Comparison of ENCODE assay signal across 9 cellular contexts in genomic region chr13:32791545-32792172, GRCh38.
DNase-seq lines count a peak whose midpoint lies in the region; ATAC-seq and TF ChIP-seq lines count a peak whose summit lies in the region.
"Had no signal": no experiment of that assay in that cellular context is flagged by ENCODE, and none has a peak within 500 bp of the region (broad histone marks: within the 10 kb centered on the region; RNA-seq: fewer than 3 reads in every experiment).

No MANE protein-coding gene starts in this region.

- peak overlapping the region; percentile 88 for H3K27ac Mint-ChIP-seq in activated CD8-positive, alpha-beta T cell treated with anti-CD3 and anti-CD28 coated beads for 36 hours
- no peak overlapping the region for H3K27ac Mint-ChIP-seq in MCF 10A (ENCODE audit: low read depth, unreplicated experiment)

- peaks cover 16% of the 10 kb centered on the region for H3K36me3 Mint-ChIP-seq in activated CD8-positive, alpha-beta T cell treated with anti-CD3 and anti-CD28 coated beads for 36 hours (ENCODE audit: low read depth)
- no peaks in the 10 kb centered on the region for H3K36me3 Mint-ChIP-seq in MCF 10A (ENCODE audit: insufficient read depth, unreplicated experiment)

- CTCF ChIA-PET in activated CD8-positive, alpha-beta T cell treated with anti-CD3 and anti-CD28 coated beads for 36 hours (lab: Charles Lee): no interaction called here
- CTCF ChIA-PET in MCF 10A (lab: Yijun Ruan, JAX): no interaction called here

- intact Hi-C loops in activated CD8-positive, alpha-beta T cell treated with anti-CD3 and anti-CD28 coated beads for 36 hours (cut with micrococcal nuclease): loop anchor here (5.0 kb wide), 2 partner anchors 54 to 116 kb away; no protein-coding TSS in a partner anchor
- intact Hi-C loops in MCF 10A (cut with micrococcal nuclease): no loop called here

- ATAC-seq in GM18870 (IDR thresholded peaks at IDR 0.05; ENCODE audit: unreplicated experiment): peak; percentile 79
- peak; percentile 76 for ATAC-seq in HG02973 (IDR thresholded peaks at IDR 0.05; ENCODE audit: unreplicated experiment)
- ATAC-seq in activated CD8-positive, alpha-beta T cell treated with anti-CD3 and anti-CD28 coated beads for 36 hours: peak; percentile 95

- BruUV-seq in MCF 10A (replicated peaks; lab: Mats Ljungman, UMichigan): no TSS peak

- no peaks in the 10 kb centered on the region for H3K9me3 ChIP-seq in BLaER1

- no peak overlapping the region for H3K4me3 ChIP-seq in BLaER1

- H3K9me3 Mint-ChIP-seq in activated CD8-positive, alpha-beta T cell treated with anti-CD3 and anti-CD28 coated beads for 36 hours: peaks cover 2% of the 10 kb centered on the region
- H3K9me3 Mint-ChIP-seq in MCF 10A (ENCODE audit: unreplicated experiment): no peaks in the 10 kb centered on the region
- H3K9me3 Mint-ChIP-seq: nephron progenitor cell had no signal

- H3K4me1 ChIP-seq in BLaER1: peaks cover 14% of the 10 kb centered on the region

- no peaks in the 10 kb centered on the region for H3K27me3 Mint-ChIP-seq in activated CD8-positive, alpha-beta T cell treated with anti-CD3 and anti-CD28 coated beads for 36 hours
- no peaks in the 10 kb centered on the region for H3K27me3 Mint-ChIP-seq in MCF 10A (ENCODE audit: insufficient read depth, unreplicated experiment)

- peaks cover 43% of the 10 kb centered on the region for H3K4me1 Mint-ChIP-seq in activated CD8-positive, alpha-beta T cell treated with anti-CD3 and anti-CD28 coated beads for 36 hours (ENCODE audit: low read depth)
- no peaks in the 10 kb centered on the region for H3K4me1 Mint-ChIP-seq in MCF 10A (ENCODE audit: insufficient read depth, unreplicated experiment)

- peak; percentile 73 for DNase-seq in activated CD8-positive, alpha-beta T cell treated with anti-CD3 and anti-CD28 coated beads for 36 hours
- DNase-seq in MCF 10A (ENCODE audit: unreplicated experiment) (no peak), hypothalamus (lab: John Stamatoyannopoulos, UW) (no peak), inferior parietal cortex (ENCODE audit: extremely low spot score) (no peak), DMS79 (lab: John Stamatoyannopoulos, UW) (no peak)
- DNase-seq: nephron progenitor cell had no signal

- TF ChIP-seq CTCF in activated CD8-positive, alpha-beta T cell treated with anti-CD3 and anti-CD28 coated beads for 36 hours (IDR thresholded peaks at IDR 0.05): no peak
- TF ChIP-seq CTCF in MCF 10A (IDR thresholded peaks at IDR 0.05; ENCODE audit: unreplicated experiment): no peak

- no peaks in the 10 kb centered on the region for H3K27me3 ChIP-seq in BLaER1

- H3K9ac ChIP-seq in BLaER1: no peak overlapping the region

- peak overlapping the region; percentile 51 for H3K4me2 ChIP-seq in BLaER1

- H4K20me1 ChIP-seq in BLaER1: no peaks in the 10 kb centered on the region

- peaks cover 16% of the 10 kb centered on the region; the same call in 1 of the 2 replicates for H3K36me3 ChIP-seq in BLaER1

- peak overlapping the region; percentile 26 for H3K4me3 Mint-ChIP-seq in activated CD8-positive, alpha-beta T cell treated with anti-CD3 and anti-CD28 coated beads for 36 hours
- H3K4me3 Mint-ChIP-seq in MCF 10A (ENCODE audit: unreplicated experiment): no peak overlapping the region
- H3K4me3 Mint-ChIP-seq: nephron progenitor cell had no signal

- POLR2A ChIA-PET in activated CD8-positive, alpha-beta T cell treated with anti-CD3 and anti-CD28 coated beads for 36 hours (lab: Charles Lee): no interaction called here
- POLR2A ChIA-PET in MCF 10A (lab: Yijun Ruan, JAX): no interaction called here

- no peak overlapping the region for H3K27ac ChIP-seq in BLaER1
